8 cellular contexts compared by ENCODE assay signal in genomic region chr1:20661235-20662109, GRCh38. TPM values are rescaled to one million over a fixed set of nuclear protein-coding genes. Genes with fewer than 3 reads are reported as not detected.
DNase-seq lines count a peak whose midpoint lies in the region; ATAC-seq and TF ChIP-seq lines count a peak whose summit lies in the region.

DDOST (minus strand) TSS chr1:20661369; CDS start chr1:20661350, 19 bp downstream.

- H3K4me3 ChIP-seq in adipocyte (ENCODE audit: low read length): peak within 1 kb of the TSS; percentile 92
- peak within 1 kb of the TSS; percentile 83 for H3K4me3 ChIP-seq in cardiac muscle cell
- peak within 1 kb of the TSS; percentile 99 for H3K4me3 ChIP-seq in trophoblast cell (ENCODE audit: low read depth, low read length)

- H3K9me3 Mint-ChIP-seq in type B pancreatic cell: no peaks in the 10 kb centered on the region

- WGBS in trophoblast cell (ENCODE audit: extremely low coverage, insufficient coverage, insufficient read length): no CpG with 5 or more reads among the region's 55 CpGs

- H3K4me1 ChIP-seq in adipocyte (ENCODE audit: control insufficient read depth, insufficient read depth, low read length) (peaks cover 21% of the 10 kb centered on the region), cardiac muscle cell (ENCODE audit: low read depth) (peaks cover 13% of the 10 kb centered on the region), trophoblast cell (ENCODE audit: control insufficient read depth in 1 of 2, insufficient read depth in 2 of 2, low read length in 2 of 2) (peaks cover 7 to 11% of the 10 kb centered on the region in 2 experiments)

- peak within 1 kb of the TSS; percentile 99 for H3K4me3 Mint-ChIP-seq in type B pancreatic cell

- peak within 1 kb of the TSS; percentile 82 for H3K14ac ChIP-seq in trophoblast cell (ENCODE audit: low read length)

- H3K9me3 ChIP-seq in adipocyte (ENCODE audit: control insufficient read depth, low read length) (no peaks in the 10 kb centered on the region), cardiac muscle cell (ENCODE audit: low read depth) (no peaks in the 10 kb centered on the region), trophoblast cell (ENCODE audit: insufficient read depth, low read depth, low read length) (peaks cover 4% of the 10 kb centered on the region)

- peak within 1 kb of the TSS; percentile 84 for H4K91ac ChIP-seq in trophoblast cell (ENCODE audit: low read depth, low read length)

- peaks cover 18% of the 10 kb centered on the region for H3K36me3 ChIP-seq in adipocyte (ENCODE audit: control insufficient read depth, insufficient read depth, low read length, severe bottlenecking)
- peaks cover 10% of the 10 kb centered on the region for H3K36me3 ChIP-seq in cardiac muscle cell
- H3K36me3 ChIP-seq in trophoblast cell (ENCODE audit: control insufficient read depth in 1 of 2, insufficient read depth in 2 of 2, low read length in 2 of 2): peaks cover 10 to 17% of the 10 kb centered on the region in 2 experiments

- H3K18ac ChIP-seq in trophoblast cell (ENCODE audit: low read length): peak within 1 kb of the TSS; percentile 62

- peaks cover 7% of the 10 kb centered on the region for H3K79me1 ChIP-seq in trophoblast cell (ENCODE audit: low read length)

- no peaks in the 10 kb centered on the region for H3K36me3 Mint-ChIP-seq in type B pancreatic cell

- peak within 1 kb of the TSS; percentile 94 for H3K4ac ChIP-seq in trophoblast cell (ENCODE audit: low read depth, low read length)

- H3K9ac ChIP-seq in adipocyte (ENCODE audit: low read length) (peak within 1 kb of the TSS; percentile 93), trophoblast cell (ENCODE audit: low read length) (peak within 1 kb of the TSS; percentile 99)

- peak within 1 kb of the TSS; percentile 32 for H2BK120ac ChIP-seq in trophoblast cell (ENCODE audit: insufficient read depth, low read length, poor library complexity)

- peak; percentile 52 for TF ChIP-seq CTCF in GM12872 (IDR thresholded peaks at IDR 0.05; ENCODE audit: insufficient read depth, low read depth, low read length)
- peak; percentile 34 for TF ChIP-seq CTCF in cardiac muscle cell (IDR thresholded peaks at IDR 0.05; ENCODE audit: low read depth, low read length)
- TF ChIP-seq CTCF in type B pancreatic cell (conservative IDR thresholded peaks at IDR 0.05): peak; percentile 60

- no peaks in the 10 kb centered on the region for H3K27me3 Mint-ChIP-seq in type B pancreatic cell

- H4K8ac ChIP-seq in trophoblast cell (ENCODE audit: low read depth, low read length): peak within 1 kb of the TSS; percentile 95

- peaks cover 16% of the 10 kb centered on the region for H3K4me1 Mint-ChIP-seq in type B pancreatic cell (ENCODE audit: unreplicated experiment)

- peak within 1 kb of the TSS; percentile 76 for H2AFZ ChIP-seq in trophoblast cell (ENCODE audit: insufficient read depth, low read length, poor library complexity)

- H3K27me3 ChIP-seq in adipocyte (replicated peaks; ENCODE audit: control insufficient read depth, insufficient read depth, low read length): no peaks in the 10 kb centered on the region
- H3K27me3 ChIP-seq in cardiac muscle cell: no peaks in the 10 kb centered on the region
- H3K27me3 ChIP-seq in trophoblast cell (ENCODE audit: insufficient read depth, low read length): no peaks in the 10 kb centered on the region

- no peak within 1 kb of the TSS for H2BK12ac ChIP-seq in trophoblast cell (ENCODE audit: low read length)

- peak within 1 kb of the TSS; percentile 28 for H2BK5ac ChIP-seq in trophoblast cell (ENCODE audit: low read depth, low read length, poor library complexity)

- H3K27ac Mint-ChIP-seq in type B pancreatic cell: peak within 1 kb of the TSS; percentile 89

- no peak within 1 kb of the TSS for H3K23ac ChIP-seq in trophoblast cell (ENCODE audit: low read length)

- peak within 1 kb of the TSS; percentile 50 for H2AK5ac ChIP-seq in trophoblast cell (ENCODE audit: low read length)

- peak; percentile 94 for ATAC-seq in HG02759 (IDR thresholded peaks at IDR 0.05; ENCODE audit: unreplicated experiment)

- peak within 1 kb of the TSS; percentile 97 for H3K4me2 ChIP-seq in trophoblast cell (ENCODE audit: low read length)

- DNase-seq in NCI-H1417 (lab: John Stamatoyannopoulos, UW) (peak; percentile 97 to 99 (median 97)), SW480 (ENCODE audit: low spot score) (peak; percentile 98), adipocyte (ENCODE audit: low read depth) (peak; percentile 99), cardiac muscle cell (ENCODE audit: low read depth in 1 of 2, low spot score in 1 of 2) (peak; percentile 98 to 99), trophoblast cell (peak; percentile 98), type B pancreatic cell (ENCODE audit: extremely low spot score, unreplicated experiment) (peak; percentile 97)

- peak within 1 kb of the TSS; percentile 89 for H3K27ac ChIP-seq in cardiac muscle cell
- peak within 1 kb of the TSS; percentile 27 for H3K27ac ChIP-seq in trophoblast cell (ENCODE audit: low read depth, low read length)

- H4K12ac ChIP-seq in trophoblast cell (ENCODE audit: low read depth, low read length): peak within 1 kb of the TSS; percentile 78

- peaks cover 9% of the 10 kb centered on the region for H3K79me2 ChIP-seq in trophoblast cell (ENCODE audit: control insufficient read depth, insufficient read depth, low read length, poor library complexity)

RNA-seq across cellular contexts. Expression of gene DDOST, which starts in this region (rescaled TPM):
- total RNA-seq in cardiac muscle cell (176 and 223 TPM in 2 replicates), type B pancreatic cell (ENCODE audit: low replicate concordance) (254 and 259 TPM in 2 replicates)
- polyA plus RNA-seq in cardiac muscle cell: 308 and 326 TPM in 2 replicates
- polyA plus RNA-seq in trophoblast cell (2013): 241 and 250 TPM in 2 replicates

Comparison
In these comparisons a context has a peak if more than half of its experiments do, and no peak if none do; other contexts are left out.
1. Peak in every context shown above with its lines: DNase-seq, ATAC-seq, H3K4me3 ChIP-seq and H3K27ac ChIP-seq.